ENCODE assay signal across 8 cellular contexts in the genomic region with DNA sequence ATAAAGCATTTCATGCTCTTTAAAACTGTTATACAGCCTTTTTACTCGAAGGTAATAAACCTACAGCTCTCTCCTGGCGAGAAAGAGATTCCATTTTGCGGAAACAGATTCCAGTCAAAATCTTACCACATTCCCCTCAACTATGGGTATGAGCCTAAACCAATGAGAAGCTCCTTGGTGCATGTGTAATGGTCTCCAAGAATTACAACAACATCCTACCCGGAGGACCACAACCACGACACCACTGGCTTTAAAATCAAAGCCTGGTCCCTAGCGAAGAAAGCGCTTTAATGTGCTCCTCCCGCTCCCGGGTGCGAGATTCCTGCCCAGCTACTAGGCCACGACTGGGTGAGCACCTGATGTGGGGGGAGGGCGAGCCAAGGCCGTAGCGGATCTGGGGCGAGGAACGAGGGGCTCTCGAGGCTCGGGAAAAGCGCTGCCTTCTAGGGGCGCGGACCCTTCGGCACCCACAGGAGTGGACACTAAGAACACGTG. TPM values are rescaled to one million over a fixed set of nuclear protein-coding genes. Genes with fewer than 3 reads are reported as not detected.
A peak's percentile ranks its signal among the peaks of the same experiment; 100 is the strongest.
DNase-seq lines count a peak whose midpoint lies in the region; ATAC-seq, FAIRE-seq and TF ChIP-seq lines count a peak whose summit lies in the region.

No MANE protein-coding gene starts in this region.

- H3K4me3 ChIP-seq in H7 (ENCODE audit: insufficient read depth, low read depth, low read length) (peak overlapping the region; percentile 99), Peyer's patch (peak overlapping the region; percentile 90 to 99 (median 97)), bronchial epithelial cell (ENCODE audit: low read depth, low read length) (peak overlapping the region; percentile 95), kidney epithelial cell (ENCODE audit: low read depth, low read length) (peak overlapping the region; percentile 66)

- peaks cover 22% of the 10 kb centered on the region for H3K36me3 Mint-ChIP-seq in stimulated activated memory B cell treated with anti-CD40 and anti-IgM and Interleukin-4, amounts not matched to agents 10 μg/mL and 1 μg/mL and 100 μg/mL, for 72 hours

- H3K27ac ChIP-seq in Peyer's patch: peak overlapping the region; percentile 85 to 98 (median 94)

- no peaks in the 10 kb centered on the region for H3K9me3 ChIP-seq in Peyer's patch

- H3K27me3 Mint-ChIP-seq in stimulated activated memory B cell treated with anti-CD40 and anti-IgM and Interleukin-4, amounts not matched to agents 10 μg/mL and 1 μg/mL and 100 μg/mL, for 72 hours: no peaks in the 10 kb centered on the region

- FAIRE-seq in bronchial epithelial cell (lab: Jason Lieb, UNC): no peak
- FAIRE-seq in frontal cortex (lab: Jason Lieb, UNC): no peak

- DNase-seq in DMS79 treated with DMSO at 0.1 percent for 48 hours (lab: John Stamatoyannopoulos, UW): peak; percentile 15
- DNase-seq in H7: peak; percentile 51
- DNase-seq in Peyer's patch: peak in 1 of 3 donors; percentile 24
- DNase-seq in bronchial epithelial cell (ENCODE audit: low read depth): peak; percentile 38
- no peak for DNase-seq in kidney epithelial cell (ENCODE audit: low read depth)
- no peak for DNase-seq in frontal cortex (ENCODE audit: low spot score in 2 of 2)

- no peaks in the 10 kb centered on the region for H3K9me3 Mint-ChIP-seq in stimulated activated memory B cell treated with anti-CD40 and anti-IgM and Interleukin-4, amounts not matched to agents 10 μg/mL and 1 μg/mL and 100 μg/mL, for 72 hours

- H3K27ac Mint-ChIP-seq in stimulated activated memory B cell treated with anti-CD40 and anti-IgM and Interleukin-4, amounts not matched to agents 10 μg/mL and 1 μg/mL and 100 μg/mL, for 72 hours: peak overlapping the region; percentile 100

- TF ChIP-seq CTCF in Peyer's patch (IDR thresholded peaks at IDR 0.05) (no peak), bronchial epithelial cell (IDR thresholded peaks at IDR 0.05; ENCODE audit: insufficient read depth, low read length, severe bottlenecking) (no peak), kidney epithelial cell (IDR thresholded peaks at IDR 0.05; ENCODE audit: insufficient read depth, low read length, poor library complexity, severe bottlenecking) (no peak)

- H3K27me3 ChIP-seq in H7 (ENCODE audit: control insufficient read depth, insufficient read depth, low read length): no peaks in the 10 kb centered on the region
- no peaks in the 10 kb centered on the region for H3K27me3 ChIP-seq in Peyer's patch
- no peaks in the 10 kb centered on the region for H3K27me3 ChIP-seq in bronchial epithelial cell (ENCODE audit: control insufficient read depth, insufficient read depth, low read length)
- H3K27me3 ChIP-seq in kidney epithelial cell (ENCODE audit: control insufficient read depth, insufficient read depth, low read length): no peaks in the 10 kb centered on the region

- peak; percentile 1 for ATAC-seq in stimulated activated memory B cell treated with anti-CD40 and anti-IgM and Interleukin-4, amounts not matched to agents 10 μg/mL and 1 μg/mL and 100 μg/mL, for 72 hours
- no peak for ATAC-seq in GM21786 (IDR thresholded peaks at IDR 0.05; ENCODE audit: unreplicated experiment)

- TF ChIP-seq POLR2A in Peyer's patch (IDR thresholded peaks at IDR 0.05): no peak

- H3K4me1 ChIP-seq in Peyer's patch: peaks cover 0 to 30% (median 2%) of the 10 kb centered on the region in 4 donors

- H3K4me1 Mint-ChIP-seq in stimulated activated memory B cell treated with anti-CD40 and anti-IgM and Interleukin-4, amounts not matched to agents 10 μg/mL and 1 μg/mL and 100 μg/mL, for 72 hours: peaks cover 52% of the 10 kb centered on the region

- H3K4me3 Mint-ChIP-seq in stimulated activated memory B cell treated with anti-CD40 and anti-IgM and Interleukin-4, amounts not matched to agents 10 μg/mL and 1 μg/mL and 100 μg/mL, for 72 hours: peak overlapping the region; percentile 99

- no peaks in the 10 kb centered on the region for H3K36me3 ChIP-seq in H7 (replicated peaks; ENCODE audit: control insufficient read depth, insufficient read depth, low read length)
- H3K36me3 ChIP-seq in Peyer's patch: no peaks in the 10 kb centered on the region
- no peaks in the 10 kb centered on the region for H3K36me3 ChIP-seq in bronchial epithelial cell (ENCODE audit: control insufficient read depth, insufficient read depth, low read length)
- no peaks in the 10 kb centered on the region for H3K36me3 ChIP-seq in kidney epithelial cell (ENCODE audit: control insufficient read depth, insufficient read depth, low read length)

RNA-seq across cellular contexts. Expression of a gene that starts 0.8 kb away (rescaled TPM):
- total RNA-seq in H7 (2014; rRNA removed; shearing (Covaris generic)): 119 and 155 TPM in 2 replicates
- total RNA-seq in Peyer's patch: 100 to 1,000 TPM in 3 of 4 donors, 10 to 100 TPM in 1; 90.7 to 134 (median 121) TPM
- 63.4 and 94.2 TPM in 2 replicates for total RNA-seq in bronchial epithelial cell
- 76.3 and 90.6 TPM in 2 replicates for total RNA-seq in kidney epithelial cell
- total RNA-seq in frontal cortex: 176 TPM

RNA-seq across cellular contexts. Expression of a gene that starts 13.3 kb away (rescaled TPM):
- 83.9 and 95.1 TPM in 2 replicates for total RNA-seq in H7 (2014; rRNA removed; shearing (Covaris generic))
- total RNA-seq in Peyer's patch (10 to 100 TPM; 43.1 to 80.9 (median 65.8) TPM), bronchial epithelial cell (124 and 147 TPM in 2 replicates), kidney epithelial cell (141 and 166 TPM in 2 replicates), frontal cortex (22.0 TPM)

RNA-seq across cellular contexts. Expression of a gene that starts 26.6 kb away (rescaled TPM):
- 20.1 and 23.7 TPM in 2 replicates for total RNA-seq in H7 (2014; rRNA removed; shearing (Covaris generic))
- total RNA-seq in Peyer's patch: 10 to 100 TPM in 2 of 4 donors, 1 to 10 TPM in 2; 6.6 to 11.9 (median 9.7) TPM
- total RNA-seq in bronchial epithelial cell: 11.6 and 14.7 TPM in 2 replicates
- 19.6 and 21.5 TPM in 2 replicates for total RNA-seq in kidney epithelial cell
- total RNA-seq in frontal cortex: 42.8 TPM

RNA-seq across cellular contexts. Expression of a gene that starts 26.7 kb away (rescaled TPM):
- total RNA-seq in H7 (2014; rRNA removed; shearing (Covaris generic)): 82.1 and 101 TPM in 2 replicates
- total RNA-seq in Peyer's patch (100 to 1,000 TPM; 109 to 152 (median 126) TPM), bronchial epithelial cell (57.7 and 67.7 TPM in 2 replicates), kidney epithelial cell (71.3 and 84.5 TPM in 2 replicates), frontal cortex (72.6 TPM)

RNA-seq across cellular contexts. Expression of a gene that starts 34.3 kb away (rescaled TPM):
- not detected in 2 replicates for total RNA-seq in H7 (2014; rRNA removed; shearing (Covaris generic))
- not detected for total RNA-seq in Peyer's patch
- not detected in 2 replicates for total RNA-seq in bronchial epithelial cell
- not detected in 2 replicates for total RNA-seq in kidney epithelial cell
- not detected for total RNA-seq in frontal cortex

Comparison
In these comparisons a context has a peak if more than half of its experiments do, and no peak if none do; other contexts are left out.
1. DNase-seq: peak in DMS79 treated with DMSO at 0.1 percent for 48 hours (single experiment), H7 (single experiment) and bronchial epithelial cell (single experiment); none in kidney epithelial cell (single experiment) and frontal cortex (0 of 2).
2. Peak in every context shown above with its lines, with median percentiles within 50 percentile points of each other: H3K4me3 ChIP-seq.